ENCODE assay signal across 13 cellular contexts in genomic region chr2:217157581-217157980, GRCh38.
DNase-seq lines count a peak whose midpoint lies in the region; ATAC-seq and TF ChIP-seq lines count a peak whose summit lies in the region.
"Had no signal": no experiment of that assay in that cellular context is flagged by ENCODE, and none has a peak within 500 bp of the region (broad histone marks: within the 10 kb centered on the region; RNA-seq: fewer than 3 reads in every experiment).

No MANE protein-coding gene starts in this region.

- CTCF ChIA-PET in IMR-90 (lab: Yijun Ruan, JAX), result no interaction called here
- CTCF ChIA-PET in CD4-positive, alpha-beta T cell (lab: Charles Lee), result no interaction called here

- WGBS in IMR-90 (ENCODE audit: extremely low coverage in 2 of 2, insufficient read length in 1 of 2), 2 experiments, result no CpG with 5 or more reads among the region's 6 CpGs

- no peak for TF ChIP-seq RAD21 in IMR-90 (IDR thresholded peaks at IDR 0.05; ENCODE audit: low read length)

- peak overlapping the region; percentile 15 for H2AK9ac ChIP-seq in IMR-90 (replicated peaks; ENCODE audit: low read depth, low read length, poor library complexity)

- H3K4me3 ChIP-seq in IMR-90 (ENCODE audit: insufficient read depth, low read depth, low read length) (no peak overlapping the region), neural progenitor cell (no peak overlapping the region), gastrocnemius medialis (no peak overlapping the region)

- no peak overlapping the region for H3K14ac ChIP-seq in IMR-90 (replicated peaks; ENCODE audit: low read depth, low read length)

- POLR2A ChIA-PET in IMR-90 (lab: Charles Lee; ENCODE audit: unreplicated experiment), result no interaction called here
- POLR2A ChIA-PET in CD4-positive, alpha-beta T cell (lab: Charles Lee), result no interaction called here

- peak overlapping the region; percentile 53 for H2AK5ac ChIP-seq in IMR-90 (ENCODE audit: low read depth, low read length)

- H3K4me2 ChIP-seq in IMR-90 (ENCODE audit: low read depth, low read length), result no peak overlapping the region
- no peak overlapping the region for H3K4me2 ChIP-seq in neural progenitor cell

- no peaks in the 10 kb centered on the region for H3K36me3 Mint-ChIP-seq in neural progenitor cell
- no peaks in the 10 kb centered on the region for H3K36me3 Mint-ChIP-seq in CD4-positive, alpha-beta T cell (ENCODE audit: low read depth)
- H3K36me3 Mint-ChIP-seq: CD8-positive, alpha-beta T cell had no signal

- no peaks in the 10 kb centered on the region for H3K9me3 Mint-ChIP-seq in neural progenitor cell
- H3K9me3 Mint-ChIP-seq in CD4-positive, alpha-beta T cell, result no peaks in the 10 kb centered on the region
- H3K9me3 Mint-ChIP-seq: CD8-positive, alpha-beta T cell had no signal

- H3K23ac ChIP-seq in IMR-90 (ENCODE audit: low read depth, low read length), result no peak overlapping the region

- H3K4ac ChIP-seq in IMR-90 (ENCODE audit: low read depth, low read length), result no peak overlapping the region

- DNase-seq in IMR-90 (no peak), neural progenitor cell (ENCODE audit: low spot score) (no peak), gastrocnemius medialis (peak in 1 of 2 donors; percentile 16), mucosa of gallbladder (ENCODE audit: low spot score) (no peak), SK-N-DZ (ENCODE audit: low spot score) (no peak)
- no peak for DNase-seq in CD4-positive, alpha-beta T cell
- DNase-seq: C1 segment of cervical spinal cord; Caco-2; CD8-positive, alpha-beta T cell; DMS153; DND-41; GOT3; HCEC 1CT had no signal

- H4K20me1 ChIP-seq in IMR-90 (ENCODE audit: insufficient read depth, low read length) (no peaks in the 10 kb centered on the region), neural progenitor cell (ENCODE audit: low read depth) (no peaks in the 10 kb centered on the region)

- H4K91ac ChIP-seq in IMR-90 (ENCODE audit: insufficient read depth, low read depth, low read length), result peak overlapping the region; percentile 33; the same call in 1 of the 2 replicates

- H4K8ac ChIP-seq in IMR-90 (ENCODE audit: low read depth in 2 of 2, low read length in 2 of 2), result 0 out of 4 replicates have a peak overlapping the region, but pooled peaks of 1 of the 2 experiments have one; percentile 1

- H3K27ac Mint-ChIP-seq in neural progenitor cell, result peak overlapping the region; percentile 36
- no peak overlapping the region for H3K27ac Mint-ChIP-seq in CD4-positive, alpha-beta T cell
- H3K27ac Mint-ChIP-seq: CD8-positive, alpha-beta T cell had no signal

- BruUV-seq in IMR-90 (replicated peaks; lab: Mats Ljungman, UMichigan), result no TSS peak

- no peak overlapping the region for H2BK5ac ChIP-seq in IMR-90 (ENCODE audit: low read depth, low read length, poor library complexity, severe bottlenecking)

- intact Hi-C loops in IMR-90 (cut with micrococcal nuclease), result no loop called here
- intact Hi-C loops in gastrocnemius medialis (cut with DNase I; ENCODE audit: low total_unique reads), result no loop called here
- intact Hi-C loops in CD4-positive, alpha-beta T cell (cut with DNase I, micrococcal nuclease), result no loop called here

- H3K79me1 ChIP-seq in IMR-90 (ENCODE audit: low read depth in 1 of 2, low read length in 2 of 2), result no peaks in the 10 kb centered on the region

- H2BK20ac ChIP-seq in IMR-90 (ENCODE audit: low read depth, low read length), result peak overlapping the region; percentile 5; the same call in 1 of the 2 replicates

- no peaks in the 10 kb centered on the region for H3K79me2 ChIP-seq in neural progenitor cell (ENCODE audit: low read depth)

- H3K4me1 ChIP-seq in IMR-90 (ENCODE audit: control insufficient read depth, insufficient read depth, low read length) (peaks cover 4% of the 10 kb centered on the region), neural progenitor cell (peaks cover 14% of the 10 kb centered on the region), gastrocnemius medialis (peaks cover 9 to 38% of the 10 kb centered on the region in 2 donors)
- H3K4me1 ChIP-seq: Caco-2 had no signal

- H2BK15ac ChIP-seq in IMR-90 (ENCODE audit: low read depth, low read length), result peak overlapping the region; percentile 6; the same call in 1 of the 3 replicates

- H3K4me1 Mint-ChIP-seq in neural progenitor cell, result peaks cover 16% of the 10 kb centered on the region
- H3K4me1 Mint-ChIP-seq in CD4-positive, alpha-beta T cell (ENCODE audit: low read depth), result peaks cover 16% of the 10 kb centered on the region

- H3K9ac ChIP-seq in IMR-90 (ENCODE audit: low read depth, low read length) (no peak overlapping the region), neural progenitor cell (no peak overlapping the region)

- no peaks in the 10 kb centered on the region for H3K27me3 Mint-ChIP-seq in neural progenitor cell (ENCODE audit: insufficient read depth, low read depth)
- peaks cover 4% of the 10 kb centered on the region for H3K27me3 Mint-ChIP-seq in CD4-positive, alpha-beta T cell

- no peak overlapping the region for H3K4me3 Mint-ChIP-seq in neural progenitor cell
- no peak overlapping the region for H3K4me3 Mint-ChIP-seq in CD4-positive, alpha-beta T cell
- H3K4me3 Mint-ChIP-seq: CD8-positive, alpha-beta T cell had no signal

- peak overlapping the region; percentile 19; the same call in 1 of the 2 replicates for H3K18ac ChIP-seq in IMR-90 (ENCODE audit: low read depth, low read length)

- peak overlapping the region; percentile 8; the same call in 1 of the 2 replicates for H3K27ac ChIP-seq in IMR-90 (ENCODE audit: insufficient read depth, low read length)
- H3K27ac ChIP-seq in neural progenitor cell, result no peak overlapping the region
- peak overlapping the region in 1 of 4 donors; percentile 16 for H3K27ac ChIP-seq in gastrocnemius medialis
- H3K27ac ChIP-seq in CD4-positive, alpha-beta T cell (ENCODE audit: low read depth, low read length), result no peak overlapping the region

- H3K9me3 ChIP-seq in IMR-90 (ENCODE audit: control insufficient read depth, insufficient read depth, low read length), result no peaks in the 10 kb centered on the region
- H3K9me3 ChIP-seq in neural progenitor cell (ENCODE audit: low read depth), result no peaks in the 10 kb centered on the region
- H3K9me3 ChIP-seq in gastrocnemius medialis, result no peaks in the 10 kb centered on the region
- H3K9me3 ChIP-seq in CD4-positive, alpha-beta T cell (ENCODE audit: control insufficient read depth, low read length), result no peaks in the 10 kb centered on the region
- H3K9me3 ChIP-seq: Caco-2 had no signal

- H3K36me3 ChIP-seq in IMR-90 (ENCODE audit: control insufficient read depth, insufficient read depth, low read length) (no peaks in the 10 kb centered on the region), neural progenitor cell (no peaks in the 10 kb centered on the region), gastrocnemius medialis (no peaks in the 10 kb centered on the region)

- H3K27me3 ChIP-seq in IMR-90 (ENCODE audit: control insufficient read depth, insufficient read depth, low read length), result no peaks in the 10 kb centered on the region
- H3K27me3 ChIP-seq in neural progenitor cell, result no peaks in the 10 kb centered on the region
- H3K27me3 ChIP-seq in gastrocnemius medialis, result no peaks in the 10 kb centered on the region
- no peaks in the 10 kb centered on the region for H3K27me3 ChIP-seq in CD4-positive, alpha-beta T cell (ENCODE audit: control insufficient read depth, insufficient read depth, low read length)

- H2AFZ ChIP-seq in IMR-90 (replicated peaks; ENCODE audit: low read length, poor library complexity), result no peak overlapping the region
- peak overlapping the region; percentile 1 for H2AFZ ChIP-seq in neural progenitor cell (replicated peaks)

- H3K56ac ChIP-seq in IMR-90 (ENCODE audit: extremely low read depth, insufficient read depth, low read length), result no peak overlapping the region

- H3F3A ChIP-seq in neural progenitor cell (ENCODE audit: low read depth), result no peaks in the 10 kb centered on the region

- H4K5ac ChIP-seq in IMR-90 (ENCODE audit: low read depth, low read length), result peak overlapping the region; percentile 26; the same call in 1 of the 2 replicates

- H3K9me1 ChIP-seq in IMR-90 (ENCODE audit: insufficient read depth, low read length), result no peaks in the 10 kb centered on the region

- ATAC-seq in IMR-90 (ENCODE audit: low read depth) (no peak), gastrocnemius medialis (peak; percentile 56 to 87)
- ATAC-seq in CD4-positive, alpha-beta T cell (ENCODE audit: poor library complexity), result no peak
- ATAC-seq: CD8-positive, alpha-beta T cell had no signal

- H2BK120ac ChIP-seq in IMR-90 (ENCODE audit: low read depth, low read length), result peak overlapping the region; percentile 9; the same call in 1 of the 2 replicates

- dilution Hi-C loops in IMR-90 (cut with HindIII; ENCODE audit: low sequenced_read_pairs, unreplicated experiment), result loop anchor here (25.0 kb wide), 1 partner anchor 470 kb away; the partner anchor contains the start of gene IGFBP5

- TF ChIP-seq POLR2A in IMR-90 (IDR thresholded peaks at IDR 0.05; ENCODE audit: low read depth, low read length) (no peak), gastrocnemius medialis (IDR thresholded peaks at IDR 0.05) (no peak)

- TF ChIP-seq CTCF in IMR-90 (conservative IDR thresholded peaks at IDR 0.05; ENCODE audit: low read depth, low read length) (no peak), neural progenitor cell (IDR thresholded peaks at IDR 0.05) (no peak), gastrocnemius medialis (IDR thresholded peaks at IDR 0.05 in 4 of 5, conservative IDR thresholded peaks at IDR 0.05 in 1 of 5) (no peak)
- no peak for TF ChIP-seq CTCF in CD4-positive, alpha-beta T cell (IDR thresholded peaks at IDR 0.05)

- in situ Hi-C loops in IMR-90 (cut with MboI; ENCODE audit: low sequenced_read_pairs) (loop anchor here (25.0 kb wide), 1 partner anchor 555 kb away; no protein-coding TSS in a partner anchor), gastrocnemius medialis (cut with MboI; ENCODE audit: low sequenced_read_pairs in 4 of 4) (loop anchor here in 2 of 4 donors (25.0 kb wide), 3 partner anchors 355 to 645 kb away; no protein-coding TSS in a partner anchor)

TF ChIP-seq in IMR-90, 13 proteins besides CTCF, POLR2A, EP300 and RAD21 (continues in another document):
- no peak for TF ChIP-seq NFE2L2 (IDR thresholded peaks at IDR 0.05; ENCODE audit: low read depth, low read length)
- TF ChIP-seq MAZ (IDR thresholded peaks at IDR 0.05; ENCODE audit: borderline replicate concordance, low read depth, low read length), result no peak
- TF ChIP-seq, protein P1, sequence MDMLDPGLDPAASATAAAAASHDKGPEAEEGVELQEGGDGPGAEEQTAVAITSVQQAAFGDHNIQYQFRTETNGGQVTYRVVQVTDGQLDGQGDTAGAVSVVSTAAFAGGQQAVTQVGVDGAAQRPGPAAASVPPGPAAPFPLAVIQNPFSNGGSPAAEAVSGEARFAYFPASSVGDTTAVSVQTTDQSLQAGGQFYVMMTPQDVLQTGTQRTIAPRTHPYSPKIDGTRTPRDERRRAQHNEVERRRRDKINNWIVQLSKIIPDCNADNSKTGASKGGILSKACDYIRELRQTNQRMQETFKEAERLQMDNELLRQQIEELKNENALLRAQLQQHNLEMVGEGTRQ (IDR thresholded peaks at IDR 0.05; ENCODE audit: low read depth, low read length), result no peak
- TF ChIP-seq RFX5 (IDR thresholded peaks at IDR 0.05; ENCODE audit: low read depth, low read length), result no peak
- no peak for TF ChIP-seq MXI1 (IDR thresholded peaks at IDR 0.05; ENCODE audit: borderline replicate concordance, low read depth, low read length)
- no peak for TF ChIP-seq MAFK (IDR thresholded peaks at IDR 0.05; ENCODE audit: low read depth, low read length)
- TF ChIP-seq BHLHE40 (IDR thresholded peaks at IDR 0.05; ENCODE audit: low read depth, low read length), result no peak

Comparison
In these comparisons a context has a peak if more than half of its experiments do, and no peak if none do; other contexts are left out.
1. ATAC-seq: peak in gastrocnemius medialis (2 of 2); none in IMR-90 (single experiment) and CD4-positive, alpha-beta T cell (single experiment).